2 cellular contexts compared by ENCODE assay signal in the genomic region with DNA sequence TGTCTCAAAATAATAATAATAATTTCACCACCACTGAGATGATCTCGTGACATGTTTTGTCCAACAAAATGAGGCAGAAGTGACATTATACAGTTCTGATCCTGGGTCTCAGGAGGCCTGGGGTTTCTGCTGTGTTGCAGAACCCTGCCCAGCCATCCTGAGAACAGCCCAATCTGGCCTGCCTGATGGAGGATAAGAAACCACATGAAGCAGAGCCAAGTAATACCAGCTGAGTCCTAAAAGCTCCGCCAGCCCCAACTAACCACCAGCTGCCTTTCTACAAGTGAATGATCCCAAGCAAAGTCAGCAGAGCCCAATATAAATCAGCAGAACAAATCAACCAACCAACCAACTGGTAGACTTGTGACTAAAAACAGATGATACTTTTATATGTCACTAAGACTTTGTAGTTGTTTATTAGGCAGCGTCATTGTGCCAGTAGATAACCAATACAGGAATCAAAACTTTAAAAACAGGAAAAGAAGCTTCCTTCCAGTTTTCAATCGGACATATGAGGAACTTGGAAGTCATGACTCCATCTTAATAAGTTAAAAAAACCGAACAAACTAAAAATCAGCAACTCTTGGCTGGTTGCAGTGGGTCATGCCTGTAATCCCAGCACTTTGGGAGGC.
TF ChIP-seq lines count a peak whose summit lies in the region.

No MANE protein-coding gene starts in this region.

TF ChIP-seq in IMR-90, 13 proteins besides CTCF, POLR2A, EP300 and RAD21:
- TF ChIP-seq RFX5 (IDR thresholded peaks at IDR 0.05; ENCODE audit: low read depth, low read length) (no peak), BHLHE40 (IDR thresholded peaks at IDR 0.05; ENCODE audit: low read depth, low read length) (no peak), MAFK (IDR thresholded peaks at IDR 0.05; ENCODE audit: low read depth, low read length) (no peak), MAZ (IDR thresholded peaks at IDR 0.05; ENCODE audit: borderline replicate concordance, low read depth, low read length) (no peak), FOS (IDR thresholded peaks at IDR 0.05; ENCODE audit: low read depth, low read length) (no peak), SMC3 (IDR thresholded peaks at IDR 0.05; ENCODE audit: low read depth, low read length) (no peak), NFE2L2 (IDR thresholded peaks at IDR 0.05; ENCODE audit: low read depth, low read length) (no peak), RCOR1 (IDR thresholded peaks at IDR 0.05; ENCODE audit: insufficient replicate concordance, low read length) (no peak), CHD1 (IDR thresholded peaks at IDR 0.05; ENCODE audit: low read depth, low read length) (no peak), CEBPB (IDR thresholded peaks at IDR 0.05; ENCODE audit: low read depth, low read length) (no peak), MXI1 (IDR thresholded peaks at IDR 0.05; ENCODE audit: borderline replicate concordance, low read depth, low read length) (no peak)
- TF ChIP-seq, protein P1, sequence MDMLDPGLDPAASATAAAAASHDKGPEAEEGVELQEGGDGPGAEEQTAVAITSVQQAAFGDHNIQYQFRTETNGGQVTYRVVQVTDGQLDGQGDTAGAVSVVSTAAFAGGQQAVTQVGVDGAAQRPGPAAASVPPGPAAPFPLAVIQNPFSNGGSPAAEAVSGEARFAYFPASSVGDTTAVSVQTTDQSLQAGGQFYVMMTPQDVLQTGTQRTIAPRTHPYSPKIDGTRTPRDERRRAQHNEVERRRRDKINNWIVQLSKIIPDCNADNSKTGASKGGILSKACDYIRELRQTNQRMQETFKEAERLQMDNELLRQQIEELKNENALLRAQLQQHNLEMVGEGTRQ (IDR thresholded peaks at IDR 0.05; ENCODE audit: low read depth, low read length) = no peak
- TF ChIP-seq, protein P2, sequence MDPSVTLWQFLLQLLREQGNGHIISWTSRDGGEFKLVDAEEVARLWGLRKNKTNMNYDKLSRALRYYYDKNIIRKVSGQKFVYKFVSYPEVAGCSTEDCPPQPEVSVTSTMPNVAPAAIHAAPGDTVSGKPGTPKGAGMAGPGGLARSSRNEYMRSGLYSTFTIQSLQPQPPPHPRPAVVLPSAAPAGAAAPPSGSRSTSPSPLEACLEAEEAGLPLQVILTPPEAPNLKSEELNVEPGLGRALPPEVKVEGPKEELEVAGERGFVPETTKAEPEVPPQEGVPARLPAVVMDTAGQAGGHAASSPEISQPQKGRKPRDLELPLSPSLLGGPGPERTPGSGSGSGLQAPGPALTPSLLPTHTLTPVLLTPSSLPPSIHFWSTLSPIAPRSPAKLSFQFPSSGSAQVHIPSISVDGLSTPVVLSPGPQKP (IDR thresholded peaks at IDR 0.05; ENCODE audit: borderline replicate concordance, low read depth, low read length) = no peak

TF ChIP-seq in SK-N-SH, 30 proteins besides CTCF, POLR2A, EP300 and RAD21:
- TF ChIP-seq, protein P3, sequence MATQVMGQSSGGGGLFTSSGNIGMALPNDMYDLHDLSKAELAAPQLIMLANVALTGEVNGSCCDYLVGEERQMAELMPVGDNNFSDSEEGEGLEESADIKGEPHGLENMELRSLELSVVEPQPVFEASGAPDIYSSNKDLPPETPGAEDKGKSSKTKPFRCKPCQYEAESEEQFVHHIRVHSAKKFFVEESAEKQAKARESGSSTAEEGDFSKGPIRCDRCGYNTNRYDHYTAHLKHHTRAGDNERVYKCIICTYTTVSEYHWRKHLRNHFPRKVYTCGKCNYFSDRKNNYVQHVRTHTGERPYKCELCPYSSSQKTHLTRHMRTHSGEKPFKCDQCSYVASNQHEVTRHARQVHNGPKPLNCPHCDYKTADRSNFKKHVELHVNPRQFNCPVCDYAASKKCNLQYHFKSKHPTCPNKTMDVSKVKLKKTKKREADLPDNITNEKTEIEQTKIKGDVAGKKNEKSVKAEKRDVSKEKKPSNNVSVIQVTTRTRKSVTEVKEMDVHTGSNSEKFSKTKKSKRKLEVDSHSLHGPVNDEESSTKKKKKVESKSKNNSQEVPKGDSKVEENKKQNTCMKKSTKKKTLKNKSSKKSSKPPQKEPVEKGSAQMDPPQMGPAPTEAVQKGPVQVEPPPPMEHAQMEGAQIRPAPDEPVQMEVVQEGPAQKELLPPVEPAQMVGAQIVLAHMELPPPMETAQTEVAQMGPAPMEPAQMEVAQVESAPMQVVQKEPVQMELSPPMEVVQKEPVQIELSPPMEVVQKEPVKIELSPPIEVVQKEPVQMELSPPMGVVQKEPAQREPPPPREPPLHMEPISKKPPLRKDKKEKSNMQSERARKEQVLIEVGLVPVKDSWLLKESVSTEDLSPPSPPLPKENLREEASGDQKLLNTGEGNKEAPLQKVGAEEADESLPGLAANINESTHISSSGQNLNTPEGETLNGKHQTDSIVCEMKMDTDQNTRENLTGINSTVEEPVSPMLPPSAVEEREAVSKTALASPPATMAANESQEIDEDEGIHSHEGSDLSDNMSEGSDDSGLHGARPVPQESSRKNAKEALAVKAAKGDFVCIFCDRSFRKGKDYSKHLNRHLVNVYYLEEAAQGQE (IDR thresholded peaks at IDR 0.05; ENCODE audit: low read depth, low read length) = no peak
- TF ChIP-seq FOXJ3 (CRISPR knock-in tag; IDR thresholded peaks at IDR 0.05) (no peak), EZH2phosphoT487 (IDR thresholded peaks at IDR 0.05; ENCODE audit: borderline replicate concordance, low read depth) (no peak), TCF12 (IDR thresholded peaks at IDR 0.05) (no peak), RXRA (IDR thresholded peaks at IDR 0.05; ENCODE audit: borderline replicate concordance, low read depth) (no peak), MXI1 (IDR thresholded peaks at IDR 0.05; ENCODE audit: low read depth, low read length) (no peak), FOXM1 (IDR thresholded peaks at IDR 0.05; ENCODE audit: low read depth) (no peak), POLR2AphosphoS5 (IDR thresholded peaks at IDR 0.05; ENCODE audit: low read depth, low read length) (no peak), RFX5 (IDR thresholded peaks at IDR 0.05; ENCODE audit: low read length) (no peak), JUND (IDR thresholded peaks at IDR 0.05) (no peak), MEF2A (IDR thresholded peaks at IDR 0.05; ENCODE audit: borderline replicate concordance, low read depth) (no peak), TAF1 (IDR thresholded peaks at IDR 0.05; ENCODE audit: borderline replicate concordance, low read depth, low read length) (no peak), SIN3A (IDR thresholded peaks at IDR 0.05; ENCODE audit: borderline replicate concordance, low read depth, low read length) (no peak), ELF1 (IDR thresholded peaks at IDR 0.05) (no peak)
- TF ChIP-seq, protein P4, sequence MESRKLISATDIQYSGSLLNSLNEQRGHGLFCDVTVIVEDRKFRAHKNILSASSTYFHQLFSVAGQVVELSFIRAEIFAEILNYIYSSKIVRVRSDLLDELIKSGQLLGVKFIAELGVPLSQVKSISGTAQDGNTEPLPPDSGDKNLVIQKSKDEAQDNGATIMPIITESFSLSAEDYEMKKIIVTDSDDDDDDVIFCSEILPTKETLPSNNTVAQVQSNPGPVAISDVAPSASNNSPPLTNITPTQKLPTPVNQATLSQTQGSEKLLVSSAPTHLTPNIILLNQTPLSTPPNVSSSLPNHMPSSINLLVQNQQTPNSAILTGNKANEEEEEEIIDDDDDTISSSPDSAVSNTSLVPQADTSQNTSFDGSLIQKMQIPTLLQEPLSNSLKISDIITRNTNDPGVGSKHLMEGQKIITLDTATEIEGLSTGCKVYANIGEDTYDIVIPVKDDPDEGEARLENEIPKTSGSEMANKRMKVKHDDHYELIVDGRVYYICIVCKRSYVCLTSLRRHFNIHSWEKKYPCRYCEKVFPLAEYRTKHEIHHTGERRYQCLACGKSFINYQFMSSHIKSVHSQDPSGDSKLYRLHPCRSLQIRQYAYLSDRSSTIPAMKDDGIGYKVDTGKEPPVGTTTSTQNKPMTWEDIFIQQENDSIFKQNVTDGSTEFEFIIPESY (IDR thresholded peaks at IDR 0.05; ENCODE audit: borderline replicate concordance, low read depth) = no peak
- TF ChIP-seq, protein P5, sequence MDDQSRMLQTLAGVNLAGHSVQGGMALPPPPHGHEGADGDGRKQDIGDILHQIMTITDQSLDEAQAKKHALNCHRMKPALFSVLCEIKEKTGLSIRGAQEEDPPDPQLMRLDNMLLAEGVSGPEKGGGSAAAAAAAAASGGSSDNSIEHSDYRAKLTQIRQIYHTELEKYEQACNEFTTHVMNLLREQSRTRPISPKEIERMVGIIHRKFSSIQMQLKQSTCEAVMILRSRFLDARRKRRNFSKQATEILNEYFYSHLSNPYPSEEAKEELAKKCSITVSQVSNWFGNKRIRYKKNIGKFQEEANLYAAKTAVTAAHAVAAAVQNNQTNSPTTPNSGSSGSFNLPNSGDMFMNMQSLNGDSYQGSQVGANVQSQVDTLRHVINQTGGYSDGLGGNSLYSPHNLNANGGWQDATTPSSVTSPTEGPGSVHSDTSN (IDR thresholded peaks at IDR 0.05) = no peak
- TF ChIP-seq, protein P1 (IDR thresholded peaks at IDR 0.05; ENCODE audit: borderline replicate concordance, low read depth, low read length) = no peak
